In genomic region chr4:182478475-182478874, GRCh38 we compare ENCODE assay signal across 8 cellular contexts.
A peak's percentile ranks its signal among the peaks of the same experiment; 100 is the strongest.
DNase-seq lines count a peak whose midpoint lies in the region; ATAC-seq and TF ChIP-seq lines count a peak whose summit lies in the region.

No MANE protein-coding gene starts in this region.

- no peak overlapping the region for H3K4me3 ChIP-seq in kidney epithelial cell (ENCODE audit: low read depth, low read length)

- DNase-seq in NCI-H82 (lab: John Stamatoyannopoulos, UW) (peak; percentile 69), NCI-H82 treated with DMSO at 0.1 percent for 48 hours (lab: John Stamatoyannopoulos, UW; ENCODE audit: unreplicated experiment) (no peak), NCI-H2107 (lab: John Stamatoyannopoulos, UW) (peak; percentile 23), amniotic stem cell (lab: John Stamatoyannopoulos, UW) (peak; percentile 58), kidney epithelial cell (ENCODE audit: low read depth) (no peak)
- DNase-seq in stimulated activated naive CD4-positive, alpha-beta T cell treated with Interleukin-2 at 50 U/mL for 16 hours (lab: John Stamatoyannopoulos, UW), result no peak

- ATAC-seq in HG02938 (IDR thresholded peaks at IDR 0.05; ENCODE audit: unreplicated experiment) (peak; percentile 80), HG02763 (IDR thresholded peaks at IDR 0.05; ENCODE audit: unreplicated experiment) (no peak)

- no peaks in the 10 kb centered on the region for H3K27me3 ChIP-seq in kidney epithelial cell (ENCODE audit: control insufficient read depth, insufficient read depth, low read length)

- TF ChIP-seq CTCF in kidney epithelial cell (IDR thresholded peaks at IDR 0.05; ENCODE audit: insufficient read depth, low read length, poor library complexity, severe bottlenecking), result peak; percentile 51

- H3K36me3 ChIP-seq in kidney epithelial cell (ENCODE audit: control insufficient read depth, insufficient read depth, low read length), result no peaks in the 10 kb centered on the region

Comparison
In these comparisons a context has a peak if more than half of its experiments do, and no peak if none do; other contexts are left out.
1. DNase-seq: peak in NCI-H82 (single experiment), NCI-H2107 (single experiment) and amniotic stem cell (single experiment); none in NCI-H82 treated with DMSO at 0.1 percent for 48 hours (single experiment), kidney epithelial cell (single experiment) and stimulated activated naive CD4-positive, alpha-beta T cell treated with Interleukin-2 at 50 U/mL for 16 hours (single experiment).